In the genomic region with DNA sequence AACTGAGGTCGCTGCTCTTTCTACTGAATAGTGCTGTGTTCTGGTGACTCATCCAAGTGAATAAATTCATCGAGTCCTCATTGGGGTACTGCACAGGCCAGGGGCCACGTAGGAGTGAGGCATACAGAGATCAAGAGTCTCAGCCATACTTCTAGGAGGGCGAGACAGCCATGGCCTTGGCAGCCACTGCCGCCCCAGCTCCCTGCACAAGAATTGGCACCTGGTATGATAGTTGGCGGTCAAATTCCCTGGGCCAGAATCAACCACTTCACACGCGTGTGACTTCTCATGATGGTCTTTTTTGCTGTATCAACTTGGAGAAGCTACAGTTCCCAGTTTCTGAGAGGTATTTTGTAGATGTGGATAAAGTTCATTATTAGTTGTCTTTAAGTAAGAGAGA, we compare ENCODE assay signal across 26 cellular contexts.
"Had no signal": no experiment of that assay in that cellular context is flagged by ENCODE, and none has a peak within 500 bp of the region (broad histone marks: within the 10 kb centered on the region; RNA-seq: fewer than 3 reads in every experiment).

No MANE protein-coding gene starts in this region.

- H3K36me3 ChIP-seq: colonic mucosa, esophagus muscularis mucosa, gastrocnemius medialis, gastroesophageal sphincter, heart left ventricle, heart right ventricle had no signal

- H3K9me3 Mint-ChIP-seq: dendritic cell treated with granulocyte-macrophage colony-stimulating factor and Interleukin-4, amounts not matched to agents 40 ng/mL and 50 ng/mL, for 4 days; effector memory CD8-positive, alpha-beta T cell; endodermal cell had no signal

- ATAC-seq: effector memory CD8-positive, alpha-beta T cell; esophagus mucosa; foreskin keratinocyte; gastrocnemius medialis; gastroesophageal sphincter; heart left ventricle; heart right ventricle had no signal

- H3K27ac ChIP-seq: colonic mucosa, coronary artery, dorsolateral prefrontal cortex, epithelial cell of prostate, esophagus muscularis mucosa, esophagus squamous epithelium, foreskin keratinocyte, gastrocnemius medialis, gastroesophageal sphincter, heart left ventricle, heart right ventricle, hepatocyte had no signal

- H3K4me3 ChIP-seq: colonic mucosa, coronary artery, dorsolateral prefrontal cortex, esophagus muscularis mucosa, esophagus squamous epithelium, gastrocnemius medialis, gastroesophageal sphincter, heart left ventricle, heart right ventricle, hepatocyte had no signal

- DNase-seq: colonic mucosa; cortex of kidney; dermis blood vessel endothelial cell; dorsolateral prefrontal cortex; effector CD4-positive, alpha-beta T cell; effector CD8-positive, alpha-beta T cell; effector memory CD4-positive, alpha-beta T cell; effector memory CD8-positive, alpha-beta T cell; endodermal cell; erythroblast; esophagus squamous epithelium; foreskin fibroblast; foreskin keratinocyte; foreskin melanocyte; gastrocnemius medialis; glutamatergic neuron; head of caudate nucleus; heart left ventricle; heart right ventricle had no signal

- H3K27ac Mint-ChIP-seq: dendritic cell treated with granulocyte-macrophage colony-stimulating factor and Interleukin-4, amounts not matched to agents 40 ng/mL and 50 ng/mL, for 4 days; endodermal cell had no signal

- H3K27me3 ChIP-seq: colonic mucosa, dorsolateral prefrontal cortex, esophagus muscularis mucosa, esophagus squamous epithelium, foreskin keratinocyte, gastrocnemius medialis, gastroesophageal sphincter, heart left ventricle, heart right ventricle, hepatocyte had no signal

- H3K4me2 ChIP-seq: hepatocyte had no signal

- H3K9me3 ChIP-seq: colonic mucosa, esophagus muscularis mucosa, esophagus squamous epithelium, gastrocnemius medialis, gastroesophageal sphincter, heart left ventricle, heart right ventricle had no signal

- H3K79me2 ChIP-seq: hepatocyte had no signal

- H3K4me3 Mint-ChIP-seq: dendritic cell treated with granulocyte-macrophage colony-stimulating factor and Interleukin-4, amounts not matched to agents 40 ng/mL and 50 ng/mL, for 4 days; effector memory CD8-positive, alpha-beta T cell; endodermal cell had no signal

- H2AFZ ChIP-seq: hepatocyte had no signal

- H3K4me1 ChIP-seq: colonic mucosa, esophagus muscularis mucosa, esophagus squamous epithelium, gastrocnemius medialis, gastroesophageal sphincter, heart left ventricle, heart right ventricle had no signal

- H3K27me3 Mint-ChIP-seq: dendritic cell treated with granulocyte-macrophage colony-stimulating factor and Interleukin-4, amounts not matched to agents 40 ng/mL and 50 ng/mL, for 4 days had no signal
